Comparison of ENCODE assay signal across 24 cellular contexts in genomic region chr18:2954869-2955645, GRCh38. TPM values are rescaled to one million over a fixed set of nuclear protein-coding genes. Genes with fewer than 3 reads are reported as not detected.
DNase-seq lines count a peak whose midpoint lies in the region; ATAC-seq, FAIRE-seq and TF ChIP-seq lines count a peak whose summit lies in the region.
"Had no signal": no experiment of that assay in that cellular context is flagged by ENCODE, and none has a peak within 500 bp of the region (broad histone marks: within the 10 kb centered on the region; RNA-seq: fewer than 3 reads in every experiment).

No MANE protein-coding gene starts in this region.

- H3K27ac Mint-ChIP-seq in activated CD8-positive, alpha-beta memory T cell treated with anti-CD3 and anti-CD28 coated beads, Interleukin-2, amount 10 ng/mL, durations not matched to agents 7 days and 5 days: peak overlapping the region; percentile 89
- peak overlapping the region; percentile 95 to 97 for H3K27ac Mint-ChIP-seq in natural killer cell treated with Interleukin-12 subunit alpha and Interleukin-12 subunit beta and Interleukin-15 and Interleukin-18, amount 100 ng/mL, for 72 hours
- H3K27ac Mint-ChIP-seq: mesothelial cell of epicardium had no signal

- CTCF ChIA-PET in activated CD8-positive, alpha-beta memory T cell treated with anti-CD3 and anti-CD28 coated beads, Interleukin-2, amount 10 ng/mL, durations not matched to agents 7 days and 5 days (lab: Charles Lee): interaction anchor here (1.0 to 10.9 kb wide), 4 partner anchors 8 to 31 kb away, joined by 3 to 111 read pairs (median 6); no protein-coding TSS in a partner anchor

- H3K4me3 ChIP-seq in SK-N-MC: no peak overlapping the region
- peak overlapping the region; percentile 65 for H3K4me3 ChIP-seq in adipocyte (ENCODE audit: low read length)
- H3K4me3 ChIP-seq in Karpas-422 (ENCODE audit: low read length): no peak overlapping the region
- H3K4me3 ChIP-seq: esophagus squamous epithelium, psoas muscle, smooth muscle cell had no signal

- no peak for TF ChIP-seq POLR2A in GM12891 (IDR thresholded peaks at IDR 0.05; ENCODE audit: low read depth, low read length)

- H3K4me1 Mint-ChIP-seq in activated CD8-positive, alpha-beta memory T cell treated with anti-CD3 and anti-CD28 coated beads, Interleukin-2, amount 10 ng/mL, durations not matched to agents 7 days and 5 days: peaks cover 72% of the 10 kb centered on the region
- H3K4me1 Mint-ChIP-seq in natural killer cell treated with Interleukin-12 subunit alpha and Interleukin-12 subunit beta and Interleukin-15 and Interleukin-18, amount 100 ng/mL, for 72 hours (ENCODE audit: low read depth in 2 of 2): peaks cover 52 to 62% of the 10 kb centered on the region in 2 donors
- H3K4me1 Mint-ChIP-seq: mesothelial cell of epicardium had no signal

- no peaks in the 10 kb centered on the region for H3K9me2 ChIP-seq in Karpas-422 (replicated peaks; ENCODE audit: insufficient read depth, low read length)

- no peaks in the 10 kb centered on the region for H3K9me3 Mint-ChIP-seq in activated CD8-positive, alpha-beta memory T cell treated with anti-CD3 and anti-CD28 coated beads, Interleukin-2, amount 10 ng/mL, durations not matched to agents 7 days and 5 days (ENCODE audit: low read depth)
- no peaks in the 10 kb centered on the region for H3K9me3 Mint-ChIP-seq in natural killer cell treated with Interleukin-12 subunit alpha and Interleukin-12 subunit beta and Interleukin-15 and Interleukin-18, amount 100 ng/mL, for 72 hours

- no peak overlapping the region for H3K4me3 Mint-ChIP-seq in activated CD8-positive, alpha-beta memory T cell treated with anti-CD3 and anti-CD28 coated beads, Interleukin-2, amount 10 ng/mL, durations not matched to agents 7 days and 5 days
- peak overlapping the region; percentile 79 for H3K4me3 Mint-ChIP-seq in natural killer cell treated with Interleukin-12 subunit alpha and Interleukin-12 subunit beta and Interleukin-15 and Interleukin-18, amount 100 ng/mL, for 72 hours
- H3K4me3 Mint-ChIP-seq: mesothelial cell of epicardium had no signal

- no peaks in the 10 kb centered on the region for H3K27me3 Mint-ChIP-seq in activated CD8-positive, alpha-beta memory T cell treated with anti-CD3 and anti-CD28 coated beads, Interleukin-2, amount 10 ng/mL, durations not matched to agents 7 days and 5 days
- no peaks in the 10 kb centered on the region for H3K27me3 Mint-ChIP-seq in natural killer cell treated with Interleukin-12 subunit alpha and Interleukin-12 subunit beta and Interleukin-15 and Interleukin-18, amount 100 ng/mL, for 72 hours

- DNase-seq in activated CD8-positive, alpha-beta memory T cell treated with anti-CD3 and anti-CD28 coated beads, Interleukin-2, amount 10 ng/mL, durations not matched to agents 7 days and 5 days: no peak
- no peak for DNase-seq in activated CD8-positive, alpha-beta memory T cell treated with anti-CD3 and anti-CD28 coated beads, Interleukin-2, amount 50 U/mL, for 48 hours
- DNase-seq in SK-N-MC (ENCODE audit: low read depth, low spot score) (no peak), adipocyte (ENCODE audit: low read depth) (no peak), GM12891 (ENCODE audit: insufficient read length, low spot score) (no peak), Karpas-422 (no peak), NCI-H82 treated with DMSO at 0.1 percent for 48 hours (lab: John Stamatoyannopoulos, UW; ENCODE audit: unreplicated experiment) (no peak)
- DNase-seq in natural killer cell treated with Interleukin-12 subunit alpha and Interleukin-12 subunit beta and Interleukin-15 and Interleukin-18, amount 100 ng/mL, for 72 hours (ENCODE audit: low spot score): no peak
- DNase-seq: aorta; cerebellar nuclear complex; DMS53; effector CD4-positive, alpha-beta T cell; esophagus squamous epithelium; left colon; NCI-H2171 treated with DMSO at 0.1 percent for 48 hours; NCI-H69; psoas muscle; SIG-M5; stimulated activated CD4-positive, alpha-beta T cell treated with anti-CD3 and anti-CD28 coated beads, Interleukin-4, amount 100 ng/mL, for 1 hour; T-helper 9 cell had no signal

- peaks cover 45% of the 10 kb centered on the region for H3K4me1 ChIP-seq in adipocyte (ENCODE audit: control insufficient read depth, insufficient read depth, low read length)
- peaks cover 33% of the 10 kb centered on the region for H3K4me1 ChIP-seq in Karpas-422 (ENCODE audit: low read length)

- H3K27ac ChIP-seq in SK-N-MC (peak overlapping the region; percentile 94), Karpas-422 (ENCODE audit: low read length) (no peak overlapping the region)
- H3K27ac ChIP-seq: C4-2B, HL-60, psoas muscle had no signal

- H3K36me3 Mint-ChIP-seq in activated CD8-positive, alpha-beta memory T cell treated with anti-CD3 and anti-CD28 coated beads, Interleukin-2, amount 10 ng/mL, durations not matched to agents 7 days and 5 days: peaks cover 79% of the 10 kb centered on the region
- peaks cover 39% of the 10 kb centered on the region for H3K36me3 Mint-ChIP-seq in natural killer cell treated with Interleukin-12 subunit alpha and Interleukin-12 subunit beta and Interleukin-15 and Interleukin-18, amount 100 ng/mL, for 72 hours

- H3K4me2 ChIP-seq in Karpas-422 (ENCODE audit: low read depth, low read length, poor library complexity, severe bottlenecking): no peak overlapping the region
- H3K4me2 ChIP-seq: smooth muscle cell had no signal

- H4K20me1 ChIP-seq in Karpas-422 (ENCODE audit: insufficient read depth, low read depth, low read length): no peaks in the 10 kb centered on the region

- no peaks in the 10 kb centered on the region for H3K79me2 ChIP-seq in Karpas-422 (ENCODE audit: low read length)

- H3K27me3 ChIP-seq in adipocyte (replicated peaks; ENCODE audit: control insufficient read depth, insufficient read depth, low read length): no peaks in the 10 kb centered on the region
- no peaks in the 10 kb centered on the region for H3K27me3 ChIP-seq in Karpas-422 (ENCODE audit: low read length)
- H3K27me3 ChIP-seq: esophagus squamous epithelium had no signal

- peaks cover 44% of the 10 kb centered on the region for H3K36me3 ChIP-seq in SK-N-MC (ENCODE audit: insufficient read depth, low read length)
- peaks cover 51% of the 10 kb centered on the region for H3K36me3 ChIP-seq in adipocyte (ENCODE audit: control insufficient read depth, insufficient read depth, low read length, severe bottlenecking)
- no peaks in the 10 kb centered on the region for H3K36me3 ChIP-seq in Karpas-422 (ENCODE audit: insufficient read depth, low read length)

- FAIRE-seq in GM12891 (lab: Jason Lieb, UNC): no peak

- no peak overlapping the region for H2AFZ ChIP-seq in Karpas-422 (ENCODE audit: low read length)

- no peak for ATAC-seq in activated CD8-positive, alpha-beta memory T cell treated with anti-CD3 and anti-CD28 coated beads, Interleukin-2, amount 10 ng/mL, durations not matched to agents 7 days and 5 days
- ATAC-seq in natural killer cell treated with Interleukin-12 subunit alpha and Interleukin-12 subunit beta and Interleukin-15 and Interleukin-18, amount 100 ng/mL, for 72 hours: no peak
- ATAC-seq: psoas muscle had no signal

- H3K9me3 ChIP-seq in SK-N-MC (ENCODE audit: low read depth, low read length) (no peaks in the 10 kb centered on the region), adipocyte (ENCODE audit: control insufficient read depth, low read length) (no peaks in the 10 kb centered on the region), Karpas-422 (ENCODE audit: low read length) (no peaks in the 10 kb centered on the region)
- H3K9me3 ChIP-seq: esophagus squamous epithelium, psoas muscle had no signal

- H3K9ac ChIP-seq in SK-N-MC (ENCODE audit: insufficient read length) (no peak overlapping the region), adipocyte (ENCODE audit: low read length) (no peak overlapping the region), Karpas-422 (ENCODE audit: low read length) (no peak overlapping the region)

TF ChIP-seq in GM12891, 5 proteins besides CTCF, POLR2A, EP300 and RAD21:
- TF ChIP-seq POLR2AphosphoS5 (IDR thresholded peaks at IDR 0.05; ENCODE audit: low read depth, low read length) (no peak), TAF1 (IDR thresholded peaks at IDR 0.05; ENCODE audit: low read depth, low read length) (no peak), POU2F2 (IDR thresholded peaks at IDR 0.05; ENCODE audit: low read depth, low read length) (no peak), PAX5 (IDR thresholded peaks at IDR 0.05; ENCODE audit: insufficient read depth, low read length, severe bottlenecking) (no peak), SPI1 (IDR thresholded peaks at IDR 0.05; ENCODE audit: low read depth, low read length) (no peak)

RNA-seq across cellular contexts. Expression of gene LPIN2, which starts 57.9 kb away (rescaled TPM):
- total RNA-seq in activated CD8-positive, alpha-beta memory T cell treated with anti-CD3 and anti-CD28 coated beads, Interleukin-2, amount 10 ng/mL, durations not matched to agents 7 days and 5 days: 10 to 100 TPM; 77.6 to 78.4 TPM
- total RNA-seq in natural killer cell treated with Interleukin-12 subunit alpha and Interleukin-12 subunit beta and Interleukin-15 and Interleukin-18, amount 100 ng/mL, for 72 hours: 10 to 100 TPM; 57.8 to 80.3 TPM
- polyA plus RNA-seq in GM12891 (2012; ENCODE audit: low read depth, missing spikeins): 13.3 TPM
- 8.5 and 13.7 TPM in 2 replicates for total RNA-seq in Karpas-422 (2014; rRNA removed; shearing (Covaris generic); ENCODE audit: low replicate concordance)
